Comparison of ENCODE assay signal across 8 cellular contexts in genomic region chr5:126998201-126998631, GRCh38.
DNase-seq lines count a peak whose midpoint lies in the region; ATAC-seq and TF ChIP-seq lines count a peak whose summit lies in the region.

No MANE protein-coding gene starts in this region.

- H3K4me3 ChIP-seq in coronary artery = no peak overlapping the region

- in situ Hi-C loops in ACHN (cut with HindIII; ENCODE audit: low pct_ligation_motif_present, low pct_unique_long_range_greater_than_20kb, low sequenced_read_pairs) = no loop called here

- no peak overlapping the region for H3K27ac ChIP-seq in coronary artery

- TF ChIP-seq CTCF in coronary artery (IDR thresholded peaks at IDR 0.05) = no peak

- ATAC-seq in GM19467 (IDR thresholded peaks at IDR 0.05; ENCODE audit: unreplicated experiment) (peak; percentile 66), HG03442 (IDR thresholded peaks at IDR 0.05; ENCODE audit: unreplicated experiment) (peak; percentile 77)

- peak; percentile 95 for DNase-seq in DMS 273 (lab: John Stamatoyannopoulos, UW; ENCODE audit: unreplicated experiment)
- peak; percentile 84 to 86 for DNase-seq in erythroblast (lab: John Stamatoyannopoulos, UW)
- no peak for DNase-seq in NCI-H1105 (lab: John Stamatoyannopoulos, UW)
- DNase-seq in ACHN = no peak
- DNase-seq in coronary artery (ENCODE audit: low spot score) = no peak
- DNase-seq in RKO (ENCODE audit: low spot score) = no peak

- TF ChIP-seq POLR2A in erythroblast (IDR thresholded peaks at IDR 0.05; ENCODE audit: low read length) = no peak

Comparison
In these comparisons a context has a peak if more than half of its experiments do, and no peak if none do; other contexts are left out.
1. DNase-seq: peak in DMS 273 (single experiment) and erythroblast (2 of 2); none in NCI-H1105 (single experiment), ACHN (single experiment), coronary artery (single experiment) and RKO (single experiment).